In the genomic region with DNA sequence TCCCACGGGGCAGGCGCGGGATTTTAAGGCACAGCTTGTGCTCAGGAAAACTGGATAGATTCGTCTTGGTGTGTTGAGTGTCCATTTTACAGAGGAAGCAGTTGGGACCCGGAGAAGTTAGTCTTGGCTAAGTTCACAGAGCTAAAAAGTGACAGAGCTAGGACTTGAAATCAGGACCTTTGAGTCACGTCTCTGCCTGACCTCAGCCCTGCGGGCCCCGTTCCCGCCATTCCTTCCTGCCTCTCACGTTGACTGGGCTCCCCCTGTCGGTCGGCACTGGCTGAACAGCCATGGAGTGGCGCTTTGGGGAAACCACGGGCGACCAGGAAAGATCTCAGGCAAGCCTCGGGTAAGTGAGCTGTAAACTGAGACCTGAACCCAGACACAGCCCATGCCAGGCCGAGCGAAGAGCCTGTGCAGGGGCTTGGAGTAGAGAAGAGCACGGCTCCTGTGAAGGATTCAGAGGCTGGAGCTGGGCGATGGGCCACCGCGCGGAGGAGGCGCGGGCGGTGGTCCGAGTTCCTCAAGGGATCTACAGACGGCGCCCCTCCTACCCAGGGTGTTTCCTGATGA, we compare ENCODE assay signal across 8 cellular contexts. TPM values are rescaled to one million over a fixed set of nuclear protein-coding genes. Genes with fewer than 3 reads are reported as not detected.
DNase-seq lines count a peak whose midpoint lies in the region; ATAC-seq and TF ChIP-seq lines count a peak whose summit lies in the region.

No MANE protein-coding gene starts in this region.

- intact Hi-C loops in ascending aorta (cut with DNase I) (loop anchor here (1.0 to 2.0 kb wide), 2 partner anchors 255 to 349 kb away; no protein-coding TSS in a partner anchor), sciatic nerve (cut with DNase I) (loop anchor here (5.0 kb wide), 2 partner anchors 255 to 925 kb away; no protein-coding TSS in a partner anchor)

- H3K36me3 Mint-ChIP-seq in T-helper 1 cell treated with Interleukin-12 subunit alpha and Interleukin-12 subunit beta and Interleukin-4 antibody, amounts not matched to agents 30 μg/mL and 1 μg/mL, for 36 hours (ENCODE audit: low read depth), result no peaks in the 10 kb centered on the region

- H3K27ac Mint-ChIP-seq in T-helper 1 cell treated with Interleukin-12 subunit alpha and Interleukin-12 subunit beta and Interleukin-4 antibody, amounts not matched to agents 30 μg/mL and 1 μg/mL, for 36 hours, result no peak overlapping the region

- H3K27me3 Mint-ChIP-seq in T-helper 1 cell treated with Interleukin-12 subunit alpha and Interleukin-12 subunit beta and Interleukin-4 antibody, amounts not matched to agents 30 μg/mL and 1 μg/mL, for 36 hours (ENCODE audit: low read depth), result peaks cover 24% of the 10 kb centered on the region

- peak; percentile 57 for ATAC-seq in HG03571 (IDR thresholded peaks at IDR 0.05; ENCODE audit: unreplicated experiment)
- ATAC-seq in sciatic nerve, result peak; percentile 95

- H3K9me3 ChIP-seq in ascending aorta, result no peaks in the 10 kb centered on the region

- peak overlapping the region; percentile 64 for H3K4me3 Mint-ChIP-seq in T-helper 1 cell treated with Interleukin-12 subunit alpha and Interleukin-12 subunit beta and Interleukin-4 antibody, amounts not matched to agents 30 μg/mL and 1 μg/mL, for 36 hours

- peaks cover 19% of the 10 kb centered on the region for H3K4me1 Mint-ChIP-seq in T-helper 1 cell treated with Interleukin-12 subunit alpha and Interleukin-12 subunit beta and Interleukin-4 antibody, amounts not matched to agents 30 μg/mL and 1 μg/mL, for 36 hours (ENCODE audit: low read depth)

- H3K36me3 ChIP-seq in ascending aorta, result no peaks in the 10 kb centered on the region

- H3K4me3 ChIP-seq in ascending aorta, result peak overlapping the region; percentile 46 to 59

- TF ChIP-seq CTCF in ascending aorta (IDR thresholded peaks at IDR 0.05), result peak; percentile 96 to 98 (median 96)

- H3K27me3 ChIP-seq in ascending aorta, result no peaks in the 10 kb centered on the region

- no peak overlapping the region for H3K27ac ChIP-seq in ascending aorta

- H3K9me3 Mint-ChIP-seq in T-helper 1 cell treated with Interleukin-12 subunit alpha and Interleukin-12 subunit beta and Interleukin-4 antibody, amounts not matched to agents 30 μg/mL and 1 μg/mL, for 36 hours, result no peaks in the 10 kb centered on the region

- no peaks in the 10 kb centered on the region for H3K4me1 ChIP-seq in ascending aorta

- DNase-seq in AG20443 (ENCODE audit: low spot score) (peak; percentile 90), GM19240 (ENCODE audit: insufficient read length, low spot score) (peak; percentile 92), ascending aorta (ENCODE audit: low spot score in 2 of 2) (peak; percentile 62 to 95), hypothalamus (lab: John Stamatoyannopoulos, UW) (peak in 50 of 51 donors; percentile 6 to 85 (median 61)), sciatic nerve (ENCODE audit: low spot score) (peak; percentile 95), DMS79 (lab: John Stamatoyannopoulos, UW) (no peak)

RNA-seq across cellular contexts. Expression of gene WNT11, which starts 54.1 kb away (rescaled TPM):
- total RNA-seq in ascending aorta (11.7 TPM), sciatic nerve (11.6 TPM)
